ENCODE assay signal across 1 cellular context in genomic region chr9:133347985-133348762, GRCh38.
TF ChIP-seq lines count a peak whose summit lies in the region.

TSS of gene MED22 (minus strand) at chr9:133348131. CDS start at chr9:133346662, 1,469 bp downstream.
TSS of gene RPL7A (plus strand) at chr9:133348218. CDS start at chr9:133348244, 26 bp downstream.

TF ChIP-seq in K562, 482 proteins besides CTCF, POLR2A, EP300 and RAD21 (continued from another document and continues in another):
- TF ChIP-seq ZNF407 (IDR thresholded peaks at IDR 0.05; ENCODE audit: low read depth) (no peak), ZBTB1 (CRISPR knock-in tag; IDR thresholded peaks at IDR 0.05; ENCODE audit: borderline replicate concordance, low read depth) (peak; percentile 93), CHD1 (IDR thresholded peaks at IDR 0.05; ENCODE audit: low read length) (peak; percentile 98), ZNF584 (CRISPR knock-in tag; IDR thresholded peaks at IDR 0.05; ENCODE audit: low read depth) (no peak), SRF (CRISPR knock-in tag; IDR thresholded peaks at IDR 0.05) (no peak), HSF4 (CRISPR knock-in tag; IDR thresholded peaks at IDR 0.05; ENCODE audit: borderline replicate concordance) (no peak), MTF1 (CRISPR knock-in tag; IDR thresholded peaks at IDR 0.05; ENCODE audit: borderline replicate concordance) (no peak), ZNF655 (CRISPR knock-in tag; IDR thresholded peaks at IDR 0.05) (no peak), STAT6 (CRISPR knock-in tag; IDR thresholded peaks at IDR 0.05) (no peak), POLR2B (IDR thresholded peaks at IDR 0.05; ENCODE audit: low read depth, partially characterized antibody) (peak; percentile 99), ZFP30 (CRISPR knock-in tag; IDR thresholded peaks at IDR 0.05; ENCODE audit: borderline replicate concordance) (no peak), HNRNPUL1 (IDR thresholded peaks at IDR 0.05; ENCODE audit: low read length) (no peak), TFAP4 (CRISPR knock-in tag; IDR thresholded peaks at IDR 0.05; ENCODE audit: borderline replicate concordance) (peak; percentile 69; the same call in 1 of the 2 replicates), ZNF507 (tag; conservative IDR thresholded peaks at IDR 0.05) (no peak), ZMIZ1 (IDR thresholded peaks at IDR 0.05; ENCODE audit: low read depth in 2 of 2, low read length in 2 of 2) (0 out of 4 replicates have a peak, but pooled peaks of 1 of the 2 experiments have one; percentile 56), ZSCAN29 (IDR thresholded peaks at IDR 0.05) (peak; percentile 48; the same call in 1 of the 2 replicates), ZNF384 (IDR thresholded peaks at IDR 0.05; ENCODE audit: low read depth, low read length) (no peak), NR3C1 (CRISPR knock-in tag; IDR thresholded peaks at IDR 0.05) (0 out of 2 replicates have a peak, but pooled peaks have one; percentile 33), HMGXB4 (CRISPR knock-in tag; IDR thresholded peaks at IDR 0.05) (peak; percentile 92; the same call in 1 of the 2 replicates), TAF9B (IDR thresholded peaks at IDR 0.05; ENCODE audit: partially characterized antibody) (peak; percentile 100), SMAD4 (CRISPR knock-in tag; conservative IDR thresholded peaks at IDR 0.05) (peak; percentile 10; the same call in 1 of the 2 replicates), TBP (optimal IDR thresholded peaks at IDR 0.05; ENCODE audit: low read depth, low read length) (no peak), RBFOX2 (IDR thresholded peaks at IDR 0.05; ENCODE audit: low read depth, low read length) (peak; percentile 98), CTCFL (IDR thresholded peaks at IDR 0.05; ENCODE audit: borderline replicate concordance, insufficient read depth, low read depth, low read length, poor library complexity, severe bottlenecking) (no peak), TAF1 (IDR thresholded peaks at IDR 0.05; ENCODE audit: control insufficient read depth, extremely low read depth, insufficient read depth, low read length, severe bottlenecking) (peak; percentile 100), ILK (tag; IDR thresholded peaks at IDR 0.05; ENCODE audit: borderline replicate concordance, low read depth) (no peak), RFX5 (IDR thresholded peaks at IDR 0.05; ENCODE audit: low read depth, low read length) (no peak), TEAD4 (IDR thresholded peaks at IDR 0.05; ENCODE audit: low read length) (peak; percentile 58), TEAD4 (CRISPR knock-in tag; IDR thresholded peaks at IDR 0.05; ENCODE audit: borderline replicate concordance) (no peak), PPARD (CRISPR knock-in tag; IDR thresholded peaks at IDR 0.05) (no peak), BRCA1 (IDR thresholded peaks at IDR 0.05) (no peak), BRCA1 (CRISPR knock-in tag; IDR thresholded peaks at IDR 0.05) (no peak), ZNF436 (CRISPR knock-in tag; IDR thresholded peaks at IDR 0.05) (0 out of 2 replicates have a peak, but pooled peaks have one; percentile 2), ATF2 (CRISPR knock-in tag; IDR thresholded peaks at IDR 0.05) (no peak)
